In genomic region chr5:172975289-172975688, GRCh38 we compare ENCODE assay signal across 7 cellular contexts.
"Had no signal": no experiment of that assay in that cellular context is flagged by ENCODE, and none has a peak within 500 bp of the region (broad histone marks: within the 10 kb centered on the region; RNA-seq: fewer than 3 reads in every experiment).

No MANE protein-coding gene starts in this region.

- ATAC-seq: GM12878 had no signal

- DNase-seq: GDM1, GF-D8 had no signal

- H3K4me3 ChIP-seq: GM12878 had no signal

- FAIRE-seq: G401.6, GM12878, GM12892, GM18507, GM19239 had no signal
